ENCODE assay signal across 23 cellular contexts in the genomic region with DNA sequence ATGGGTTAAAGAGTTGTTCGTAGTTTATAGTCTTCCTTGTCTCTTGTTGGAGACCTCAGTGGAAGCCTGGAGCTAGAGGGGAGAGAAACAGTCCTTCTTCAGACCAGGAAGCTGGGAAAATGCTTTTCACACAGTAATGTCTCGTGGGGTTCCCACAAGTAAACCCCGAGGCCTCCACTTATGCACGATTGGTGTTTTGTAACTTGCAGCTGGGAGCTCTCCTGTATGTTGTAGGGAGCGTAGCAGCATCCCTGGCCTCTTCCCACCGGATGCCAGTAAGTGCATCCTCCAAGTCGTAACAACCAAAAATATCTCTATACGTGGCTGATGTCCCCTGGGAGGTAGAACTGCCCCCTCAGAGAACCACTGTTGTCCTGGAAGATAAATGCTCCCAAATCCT. TPM values are rescaled to one million over a fixed set of nuclear protein-coding genes. Genes with fewer than 3 reads are reported as not detected.
DNase-seq lines count a peak whose midpoint lies in the region; ATAC-seq, FAIRE-seq and TF ChIP-seq lines count a peak whose summit lies in the region.
"Had no signal": no experiment of that assay in that cellular context is flagged by ENCODE, and none has a peak within 500 bp of the region (broad histone marks: within the 10 kb centered on the region; RNA-seq: fewer than 3 reads in every experiment).

No MANE protein-coding gene starts in this region.

- ATAC-seq in GM23338 (no peak), Panc1 (no peak), HG03045 (IDR thresholded peaks at IDR 0.05; ENCODE audit: unreplicated experiment) (no peak)
- ATAC-seq: SK-N-SH treated with all-trans-retinoic acid at 6 μM for 48 hours had no signal

- no peak for TF ChIP-seq CTCF in 22Rv1 (IDR thresholded peaks at IDR 0.05)
- TF ChIP-seq CTCF in GM23338 (conservative IDR thresholded peaks at IDR 0.05; ENCODE audit: low read depth in 2 of 2) = no peak
- no peak for TF ChIP-seq CTCF in Panc1 (IDR thresholded peaks at IDR 0.05)
- no peak for TF ChIP-seq CTCF in H1 (IDR thresholded peaks at IDR 0.05; ENCODE audit: control extremely low read depth in 1 of 3, insufficient read depth in 1 of 3, low read depth in 1 of 3, low read length in 3 of 3)

- H3K4me1 ChIP-seq in GM23338 (ENCODE audit: insufficient read depth) = peaks cover 66% of the 10 kb centered on the region
- peaks cover 8% of the 10 kb centered on the region for H3K4me1 ChIP-seq in Panc1 (ENCODE audit: control insufficient read depth, insufficient read depth, low read length)
- peaks cover 2 to 22% (median 12%) of the 10 kb centered on the region in 4 experiments for H3K4me1 ChIP-seq in H1 (replicated peaks in 1 of 4; ENCODE audit: control insufficient read depth in 3 of 4, insufficient read depth in 4 of 4, low read length in 3 of 4)

- TF ChIP-seq EP300 in H1 (IDR thresholded peaks at IDR 0.05; ENCODE audit: borderline replicate concordance in 1 of 2, low read depth in 2 of 2, low read length in 2 of 2) = no peak

- H3K27me3 Mint-ChIP-seq in GM23338 (ENCODE audit: insufficient read depth, low read depth, poor library complexity) = peaks cover 14% of the 10 kb centered on the region

- no peak overlapping the region for H3K56ac ChIP-seq in H1 (replicated peaks; ENCODE audit: insufficient read length, low read depth, low read length)

- H3K4me3 ChIP-seq in GM23338 (peak overlapping the region; percentile 14; the same call in 1 of the 2 replicates), Panc1 (ENCODE audit: low read depth in 2 of 2, low read length in 2 of 2) (no peak overlapping the region), H1 (ENCODE audit: extremely low read depth in 1 of 4, insufficient read depth in 2 of 4, low read depth in 3 of 4, low read length in 4 of 4) (no peak overlapping the region)
- H3K4me3 ChIP-seq: MG63 had no signal

- H3K36me3 Mint-ChIP-seq in GM23338 (ENCODE audit: low read depth) = peaks cover 79% of the 10 kb centered on the region

- H3K9me3 ChIP-seq in Panc1 (ENCODE audit: control insufficient read depth, insufficient read depth, low read depth, low read length) (no peaks in the 10 kb centered on the region), H1 (ENCODE audit: insufficient read depth in 2 of 2, low read depth in 1 of 2, low read length in 1 of 2) (no peaks in the 10 kb centered on the region)
- H3K9me3 ChIP-seq: MG63 had no signal

- no peak overlapping the region; a peak in 1 of 7 replicates for H3K9ac ChIP-seq in H1 (replicated peaks in 1 of 4; ENCODE audit: extremely low read depth in 1 of 4, low read depth in 3 of 4, low read length in 3 of 4)

- H2AK5ac ChIP-seq in H1 (ENCODE audit: low read depth, low read length) = no peak overlapping the region

- H3K9me3 Mint-ChIP-seq in GM23338 = no peaks in the 10 kb centered on the region; the same call in 2 of the 3 replicates

- H2BK15ac ChIP-seq in H1 (ENCODE audit: low read length) = no peak overlapping the region

- H2AFZ ChIP-seq in GM23338 (no peak overlapping the region), H1 (ENCODE audit: low read length) (no peak overlapping the region)

- no peak overlapping the region for H2BK120ac ChIP-seq in H1 (replicated peaks; ENCODE audit: low read depth, low read length)

- intact Hi-C loops in Panc1 (cut with micrococcal nuclease; ENCODE audit: unreplicated experiment) = no loop called here

- 0 out of 2 replicates have a peak overlapping the region, but pooled peaks have one; percentile 26 for H3K27ac ChIP-seq in 22Rv1
- H3K27ac ChIP-seq in GM23338 (ENCODE audit: low read depth) = peak overlapping the region; percentile 100
- no peak overlapping the region for H3K27ac ChIP-seq in Panc1 (ENCODE audit: low read length)
- no peak overlapping the region for H3K27ac ChIP-seq in H1 (ENCODE audit: low read depth, low read length)
- H3K27ac ChIP-seq: C4-2B had no signal

- H3F3A ChIP-seq in GM23338 (replicated peaks; ENCODE audit: low read depth) = peaks cover 26% of the 10 kb centered on the region; the same call in 1 of the 2 replicates

- DNase-seq in GM23338 (ENCODE audit: low spot score) = no peak
- DNase-seq in Panc1 (ENCODE audit: low read depth, low spot score) = no peak
- no peak for DNase-seq in H1 (ENCODE audit: low read depth in 1 of 2, low spot score in 2 of 2)
- no peak for DNase-seq in NK-92 treated with Interleukin-12 subunit alpha and Interleukin-12 subunit beta, amount 100 ng/mL, for 24 hours (lab: John Stamatoyannopoulos, UW)
- DNase-seq in ecto neural progenitor cell (ENCODE audit: low spot score) = no peak
- no peak for DNase-seq in NCI-H128 (lab: John Stamatoyannopoulos, UW; ENCODE audit: unreplicated experiment)
- DNase-seq: COR-L47, H7, KBM-7, MG63, NCI-H1092, NCI-H1694, NCI-H2107, NCI-H226, NCI-H524 treated with DMSO at 0.1 percent for 48 hours, SHP77 had no signal

- no peak overlapping the region for H2BK20ac ChIP-seq in H1 (ENCODE audit: low read length)

- H3K14ac ChIP-seq in H1 (ENCODE audit: insufficient read length) = no peak overlapping the region

- peaks cover 16% of the 10 kb centered on the region for H3K36me3 ChIP-seq in GM23338 (ENCODE audit: insufficient read depth)
- peaks cover 2% of the 10 kb centered on the region for H3K36me3 ChIP-seq in Panc1 (ENCODE audit: control insufficient read depth, insufficient read depth, low read length)
- peaks cover 8 to 40% (median 16%) of the 10 kb centered on the region in 4 experiments for H3K36me3 ChIP-seq in H1 (ENCODE audit: control insufficient read depth in 2 of 4, insufficient read depth in 4 of 4, low read length in 3 of 4)

- peak overlapping the region; percentile 34; the same call in 1 of the 3 replicates for H3K4me3 Mint-ChIP-seq in GM23338

- POLR2A ChIA-PET in Panc1 (lab: Charles Lee) (no interaction called here), H1 (lab: Charles Lee; ENCODE audit: partially characterized antibody) (interaction anchor here (0.6 to 49.6 kb wide), 8 partner anchors 9 to 935 kb away, joined by 3 to 1590 read pairs (median 8); a partner anchor contains a TSS)

- H4K20me1 ChIP-seq in GM23338 (replicated peaks; ENCODE audit: insufficient read depth) (peaks cover 29% of the 10 kb centered on the region), H1 (replicated peaks in 1 of 2; ENCODE audit: control insufficient read depth in 1 of 2, insufficient read depth in 2 of 2, low read length in 2 of 2) (peaks cover 20% of the 10 kb centered on the region in 2 experiments)

- no peak overlapping the region for H4K91ac ChIP-seq in H1 (replicated peaks; ENCODE audit: insufficient read length, low read length)

- no peak overlapping the region for H3K4ac ChIP-seq in H1 (replicated peaks; ENCODE audit: insufficient read length, low read depth, low read length)

- peaks cover 10% of the 10 kb centered on the region for H3K79me1 ChIP-seq in H1 (ENCODE audit: low read depth, low read length)

- 84% methylated on average over 8 of the region's 8 CpGs; no CpG with 5 or more reads in 1 of the 2 experiments for WGBS in H1 (ENCODE audit: extremely low coverage in 1 of 2, insufficient coverage in 1 of 2, insufficient read length in 1 of 2, insufficient replicate concordance in 2 of 2, low coverage in 1 of 2, low lambda C conversion rate in 2 of 2, missing lambda C conversion rate in 1 of 2), 2 experiments

- no peak overlapping the region for H3K23ac ChIP-seq in H1 (ENCODE audit: insufficient read length)

- no peak overlapping the region for H2BK5ac ChIP-seq in H1 (ENCODE audit: low read depth, low read length)

- in situ Hi-C loops in Panc1 (cut with HindIII; ENCODE audit: low pct_unique_long_range_greater_than_20kb, low sequenced_read_pairs) = no loop called here

- no peak overlapping the region for H4K8ac ChIP-seq in H1 (ENCODE audit: extremely low read depth, insufficient read depth, low read length)

- peaks cover 7% of the 10 kb centered on the region for H3K23me2 ChIP-seq in H1 (ENCODE audit: low read depth, low read length)

- H3K79me2 ChIP-seq in GM23338 (replicated peaks; ENCODE audit: insufficient read depth) (peaks cover 85% of the 10 kb centered on the region), H1 (ENCODE audit: control insufficient read depth in 1 of 2, insufficient read depth in 2 of 2, low read length in 2 of 2) (peaks cover 36 to 81% of the 10 kb centered on the region in 2 experiments)

- H3K4me1 Mint-ChIP-seq in GM23338 = peaks cover 67% of the 10 kb centered on the region

- BruUV-seq in Panc1 (replicated peaks; lab: Mats Ljungman, UMichigan) = TSS peak; percentile 40

- CTCF ChIA-PET in Panc1 (lab: Charles Lee) (no interaction called here), H1 (lab: Charles Lee; ENCODE audit: partially characterized antibody) (interaction anchor here (1.6 to 2.7 kb wide), 3 partner anchors 10 to 43 kb away, joined by 4 to 9 read pairs (median 6); no protein-coding TSS in a partner anchor)

- H3K9me2 ChIP-seq in GM23338 (ENCODE audit: insufficient read depth) = no peaks in the 10 kb centered on the region

- H3K4me2 ChIP-seq in GM23338 (peak overlapping the region; percentile 30), H1 (ENCODE audit: insufficient read depth in 1 of 2, low read depth in 2 of 2, low read length in 2 of 2) (no peak overlapping the region; a peak in 2 of 4 replicates)

- H3K27me3 ChIP-seq in GM23338 (ENCODE audit: insufficient read depth) = no peaks in the 10 kb centered on the region
- H3K27me3 ChIP-seq in Panc1 (ENCODE audit: control insufficient read depth, insufficient read depth, low read length) = no peaks in the 10 kb centered on the region
- no peaks in the 10 kb centered on the region for H3K27me3 ChIP-seq in H1 (replicated peaks in 1 of 4; ENCODE audit: control insufficient read depth in 3 of 4, extremely low read depth in 1 of 4, insufficient read depth in 3 of 4, low read length in 3 of 4)
- H3K27me3 ChIP-seq: MG63 had no signal

- no peak for TF ChIP-seq POLR2A in H1 (IDR thresholded peaks at IDR 0.05; ENCODE audit: control extremely low read depth in 1 of 2, low read depth in 2 of 2, low read length in 2 of 2)

- H2BK12ac ChIP-seq in H1 (ENCODE audit: low read depth, low read length) = 0 out of 2 replicates have a peak overlapping the region, but pooled peaks have one; percentile 6

- no peak for TF ChIP-seq RAD21 in H1 (IDR thresholded peaks at IDR 0.05 in 1 of 2, conservative IDR thresholded peaks at IDR 0.05 in 1 of 2; ENCODE audit: low read depth in 2 of 2, low read length in 2 of 2)

- FAIRE-seq in H1 (lab: Jason Lieb, UNC) = no peak
- FAIRE-seq: A204.1, GM19239, RCC 7860 had no signal

- peak overlapping the region; percentile 84; the same call in 1 of the 2 replicates for H3K27ac Mint-ChIP-seq in GM23338

- H3K18ac ChIP-seq in H1 (ENCODE audit: extremely low read depth, low read length) = no peak overlapping the region

- H4K5ac ChIP-seq in H1 (ENCODE audit: insufficient read length, low read depth, low read length) = no peak overlapping the region

RNA-seq across cellular contexts. Expression of a gene that starts 3.5 kb away (rescaled TPM):
- 84.1 and 113 TPM in 2 replicates for total RNA-seq in GM23338 (2014; rRNA removed; shearing (Covaris generic))
- polyA plus RNA-seq in GM23338 (2016; fragmentation: Nextera tagmentation; extraction: Ambion mirVana) (109 and 125 TPM in 2 replicates), H1 (2011; rRNA removed) (122 and 190 TPM in 2 replicates)
- 45.4 TPM for total RNA-seq in Panc1 (2021; ENCODE audit: unreplicated experiment)
- polyA plus RNA-seq in Panc1 (2012; ENCODE audit: insufficient read length) = 23.8 TPM
- total RNA-seq in H1 (2021; fragmentation: NEBNext Ultra II Directional; extraction: Animal tissue kit (Norgen Biotek cat#: 25700)) = 146 and 147 TPM in 2 replicates
- polyA plus RNA-seq in H1 (2011; cell fraction: cytosol; rRNA removed) = 126 TPM
- polyA plus RNA-seq in H1 (2011; cell fraction: nucleus; rRNA removed) = 306 TPM
- 88.0 to 134 TPM (median 124 TPM) in 4 replicates for polyA plus RNA-seq in H1 (2012, experiment 1 of 2)
- 49.9 TPM for polyA plus RNA-seq in H1 (2012, experiment 2 of 2)
- polyA plus RNA-seq in H1 (2013, experiment 1 of 2) = 98.3 TPM
- polyA plus RNA-seq in H1 (2013, experiment 2 of 2) = 96.0 TPM
- polyA minus RNA-seq in H1 (2011; rRNA and poly(A)+ RNA removed) = 58.2 and 63.1 TPM in 2 replicates
- polyA minus RNA-seq in H1 (2011; cell fraction: cytosol; rRNA and poly(A)+ RNA removed) = 94.8 TPM
- 110 TPM for polyA minus RNA-seq in H1 (2011; cell fraction: nucleus; rRNA and poly(A)+ RNA removed)

RNA-seq across cellular contexts. Expression of a gene that starts 5.6 kb away (rescaled TPM):
- 85.8 and 89.5 TPM in 2 replicates for total RNA-seq in GM23338 (2014; rRNA removed; shearing (Covaris generic))
- 73.1 and 75.6 TPM in 2 replicates for polyA plus RNA-seq in GM23338 (2016; fragmentation: Nextera tagmentation; extraction: Ambion mirVana)
- total RNA-seq in Panc1 (2021; ENCODE audit: unreplicated experiment) = 57.1 TPM
- 72.4 TPM for polyA plus RNA-seq in Panc1 (2012; ENCODE audit: insufficient read length)
- 102 TPM in 2 replicates for total RNA-seq in H1 (2021; fragmentation: NEBNext Ultra II Directional; extraction: Animal tissue kit (Norgen Biotek cat#: 25700))
- polyA plus RNA-seq in H1 (2011; rRNA removed) = 81.5 and 120 TPM in 2 replicates
- polyA plus RNA-seq in H1 (2011; cell fraction: cytosol; rRNA removed) = 72.0 TPM
- 90.4 TPM for polyA plus RNA-seq in H1 (2011; cell fraction: nucleus; rRNA removed)
- polyA plus RNA-seq in H1 (2012, experiment 1 of 2) = 57.4 to 81.4 TPM (median 79.5 TPM) in 4 replicates
- 84.4 TPM for polyA plus RNA-seq in H1 (2012, experiment 2 of 2)
- 86.5 TPM for polyA plus RNA-seq in H1 (2013, experiment 1 of 2)
- polyA plus RNA-seq in H1 (2013, experiment 2 of 2) = 87.7 TPM
- polyA minus RNA-seq in H1 (2011; rRNA and poly(A)+ RNA removed) = 18.0 and 18.8 TPM in 2 replicates
- polyA minus RNA-seq in H1 (2011; cell fraction: cytosol; rRNA and poly(A)+ RNA removed) = 40.1 TPM
- polyA minus RNA-seq in H1 (2011; cell fraction: nucleus; rRNA and poly(A)+ RNA removed) = 27.2 TPM

RNA-seq across cellular contexts. Expression of a gene that starts 51.6 kb away (rescaled TPM):
- total RNA-seq in GM23338 (2014; rRNA removed; shearing (Covaris generic)) = 21.6 TPM in 2 replicates
- polyA plus RNA-seq in GM23338 (2016; fragmentation: Nextera tagmentation; extraction: Ambion mirVana) (19.1 and 20.4 TPM in 2 replicates), H1 (2011; rRNA removed) (43.8 and 63.0 TPM in 2 replicates)
- 55.6 TPM for total RNA-seq in Panc1 (2021; ENCODE audit: unreplicated experiment)
- 76.3 TPM for polyA plus RNA-seq in Panc1 (2012; ENCODE audit: insufficient read length)
- total RNA-seq in H1 (2021; fragmentation: NEBNext Ultra II Directional; extraction: Animal tissue kit (Norgen Biotek cat#: 25700)) = 28.0 and 29.9 TPM in 2 replicates
- 32.6 TPM for polyA plus RNA-seq in H1 (2011; cell fraction: cytosol; rRNA removed)
- polyA plus RNA-seq in H1 (2011; cell fraction: nucleus; rRNA removed) = 36.9 TPM
- 25.0 to 35.0 TPM (median 33.0 TPM) in 4 replicates for polyA plus RNA-seq in H1 (2012, experiment 1 of 2)
- 32.1 TPM for polyA plus RNA-seq in H1 (2012, experiment 2 of 2)
- polyA plus RNA-seq in H1 (2013, experiment 1 of 2) = 25.5 TPM
- 25.7 TPM for polyA plus RNA-seq in H1 (2013, experiment 2 of 2)
- polyA minus RNA-seq in H1 (2011; rRNA and poly(A)+ RNA removed) = 11.3 and 12.9 TPM in 2 replicates
- polyA minus RNA-seq in H1 (2011; cell fraction: cytosol; rRNA and poly(A)+ RNA removed) = 18.1 TPM
- polyA minus RNA-seq in H1 (2011; cell fraction: nucleus; rRNA and poly(A)+ RNA removed) = 16.4 TPM

Comparison
In these comparisons a context has a peak if more than half of its experiments do, and no peak if none do; other contexts are left out.
1. H3K27ac ChIP-seq: peak in 22Rv1 (single experiment) and GM23338 (single experiment); none in Panc1 (single experiment) and H1 (single experiment).